Comparison of ENCODE assay signal across 1 cellular context in the genomic region with DNA sequence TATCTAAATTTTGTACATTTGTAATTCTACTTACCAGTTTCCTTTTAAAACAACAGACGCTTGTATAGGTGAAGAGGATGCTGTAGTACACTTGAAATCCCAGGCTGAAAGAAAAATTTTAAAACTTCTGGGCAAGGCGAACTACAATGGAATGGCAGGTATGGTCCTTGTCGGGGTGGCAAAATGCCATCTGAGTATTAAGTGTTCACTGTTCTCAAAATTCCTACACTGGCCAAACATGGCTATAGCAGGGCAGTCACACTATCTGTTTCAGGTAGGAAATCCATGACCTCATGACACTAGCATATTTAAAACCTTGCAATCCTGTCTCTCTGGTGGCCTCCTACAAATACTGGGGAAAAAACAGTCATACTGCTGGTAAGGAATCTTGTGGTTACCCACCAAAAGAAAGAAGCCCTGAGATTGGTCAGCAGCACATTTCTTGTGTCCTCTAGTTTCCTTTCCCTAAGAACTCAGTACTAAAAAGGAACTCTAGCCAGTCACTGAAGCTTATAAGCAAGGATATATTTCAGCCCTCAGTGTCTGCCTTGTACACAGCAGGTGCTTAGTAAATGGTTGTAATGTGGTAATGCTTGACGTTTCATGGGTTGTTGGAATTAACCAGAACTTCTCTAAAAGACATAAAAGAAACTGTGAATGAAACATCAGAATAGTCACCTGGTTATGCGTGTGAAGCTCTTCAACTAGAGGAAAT.
TF ChIP-seq lines count a peak whose summit lies in the region.

No MANE protein-coding gene starts in this region.

TF ChIP-seq in GM12878, 131 proteins besides CTCF, POLR2A, EP300 and RAD21:
- 0 out of 4 replicates have a peak, but pooled peaks of 1 of the 2 experiments have one; percentile 21 for TF ChIP-seq ETV6 (conservative IDR thresholded peaks at IDR 0.05 in 1 of 2, IDR thresholded peaks at IDR 0.05 in 1 of 2; ENCODE audit: borderline replicate concordance in 1 of 2, low read depth in 1 of 2)
- TF ChIP-seq POLR2AphosphoS5 (IDR thresholded peaks at IDR 0.05; ENCODE audit: low read length) = no peak
- TF ChIP-seq SMARCA5 (IDR thresholded peaks at IDR 0.05) = no peak
- TF ChIP-seq, protein P1, sequence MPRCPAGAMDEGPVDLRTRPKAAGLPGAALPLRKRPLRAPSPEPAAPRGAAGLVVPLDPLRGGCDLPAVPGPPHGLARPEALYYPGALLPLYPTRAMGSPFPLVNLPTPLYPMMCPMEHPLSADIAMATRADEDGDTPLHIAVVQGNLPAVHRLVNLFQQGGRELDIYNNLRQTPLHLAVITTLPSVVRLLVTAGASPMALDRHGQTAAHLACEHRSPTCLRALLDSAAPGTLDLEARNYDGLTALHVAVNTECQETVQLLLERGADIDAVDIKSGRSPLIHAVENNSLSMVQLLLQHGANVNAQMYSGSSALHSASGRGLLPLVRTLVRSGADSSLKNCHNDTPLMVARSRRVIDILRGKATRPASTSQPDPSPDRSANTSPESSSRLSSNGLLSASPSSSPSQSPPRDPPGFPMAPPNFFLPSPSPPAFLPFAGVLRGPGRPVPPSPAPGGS (IDR thresholded peaks at IDR 0.05; ENCODE audit: borderline replicate concordance, insufficient read depth, low read depth, low read length, poor library complexity, severe bottlenecking) = no peak
- TF ChIP-seq SUZ12 (IDR thresholded peaks at IDR 0.05; ENCODE audit: unreplicated experiment) = no peak
- peak; percentile 61 for TF ChIP-seq RAD51 (IDR thresholded peaks at IDR 0.05)
- TF ChIP-seq HDGF (IDR thresholded peaks at IDR 0.05) = no peak
- TF ChIP-seq ATF7 (IDR thresholded peaks at IDR 0.05; ENCODE audit: low read depth) = peak; percentile 68
- 0 out of 2 replicates have a peak, but pooled peaks have one; percentile 31 for TF ChIP-seq CHD2 (IDR thresholded peaks at IDR 0.05; ENCODE audit: borderline replicate concordance, low read depth, low read length)
- TF ChIP-seq, protein P2, sequence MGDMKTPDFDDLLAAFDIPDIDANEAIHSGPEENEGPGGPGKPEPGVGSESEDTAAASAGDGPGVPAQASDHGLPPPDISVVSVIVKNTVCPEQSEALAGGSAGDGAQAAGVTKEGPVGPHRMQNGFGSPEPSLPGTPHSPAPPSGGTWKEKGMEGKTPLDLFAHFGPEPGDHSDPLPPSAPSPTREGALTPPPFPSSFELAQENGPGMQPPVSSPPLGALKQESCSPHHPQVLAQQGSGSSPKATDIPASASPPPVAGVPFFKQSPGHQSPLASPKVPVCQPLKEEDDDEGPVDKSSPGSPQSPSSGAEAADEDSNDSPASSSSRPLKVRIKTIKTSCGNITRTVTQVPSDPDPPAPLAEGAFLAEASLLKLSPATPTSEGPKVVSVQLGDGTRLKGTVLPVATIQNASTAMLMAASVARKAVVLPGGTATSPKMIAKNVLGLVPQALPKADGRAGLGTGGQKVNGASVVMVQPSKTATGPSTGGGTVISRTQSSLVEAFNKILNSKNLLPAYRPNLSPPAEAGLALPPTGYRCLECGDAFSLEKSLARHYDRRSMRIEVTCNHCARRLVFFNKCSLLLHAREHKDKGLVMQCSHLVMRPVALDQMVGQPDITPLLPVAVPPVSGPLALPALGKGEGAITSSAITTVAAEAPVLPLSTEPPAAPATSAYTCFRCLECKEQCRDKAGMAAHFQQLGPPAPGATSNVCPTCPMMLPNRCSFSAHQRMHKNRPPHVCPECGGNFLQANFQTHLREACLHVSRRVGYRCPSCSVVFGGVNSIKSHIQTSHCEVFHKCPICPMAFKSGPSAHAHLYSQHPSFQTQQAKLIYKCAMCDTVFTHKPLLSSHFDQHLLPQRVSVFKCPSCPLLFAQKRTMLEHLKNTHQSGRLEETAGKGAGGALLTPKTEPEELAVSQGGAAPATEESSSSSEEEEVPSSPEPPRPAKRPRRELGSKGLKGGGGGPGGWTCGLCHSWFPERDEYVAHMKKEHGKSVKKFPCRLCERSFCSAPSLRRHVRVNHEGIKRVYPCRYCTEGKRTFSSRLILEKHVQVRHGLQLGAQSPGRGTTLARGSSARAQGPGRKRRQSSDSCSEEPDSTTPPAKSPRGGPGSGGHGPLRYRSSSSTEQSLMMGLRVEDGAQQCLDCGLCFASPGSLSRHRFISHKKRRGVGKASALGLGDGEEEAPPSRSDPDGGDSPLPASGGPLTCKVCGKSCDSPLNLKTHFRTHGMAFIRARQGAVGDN (IDR thresholded peaks at IDR 0.05) = peak; percentile 48; the same call in 1 of the 2 replicates
- TF ChIP-seq TCF12 (IDR thresholded peaks at IDR 0.05; ENCODE audit: low read depth, low read length) = 0 out of 2 replicates have a peak, but pooled peaks have one; percentile 7
- no peak for TF ChIP-seq SRF (IDR thresholded peaks at IDR 0.05; ENCODE audit: low read depth in 2 of 2, low read length in 2 of 2)
- TF ChIP-seq RUNX3 (IDR thresholded peaks at IDR 0.05; ENCODE audit: low read length) = peak; percentile 30
- TF ChIP-seq, protein P3, sequence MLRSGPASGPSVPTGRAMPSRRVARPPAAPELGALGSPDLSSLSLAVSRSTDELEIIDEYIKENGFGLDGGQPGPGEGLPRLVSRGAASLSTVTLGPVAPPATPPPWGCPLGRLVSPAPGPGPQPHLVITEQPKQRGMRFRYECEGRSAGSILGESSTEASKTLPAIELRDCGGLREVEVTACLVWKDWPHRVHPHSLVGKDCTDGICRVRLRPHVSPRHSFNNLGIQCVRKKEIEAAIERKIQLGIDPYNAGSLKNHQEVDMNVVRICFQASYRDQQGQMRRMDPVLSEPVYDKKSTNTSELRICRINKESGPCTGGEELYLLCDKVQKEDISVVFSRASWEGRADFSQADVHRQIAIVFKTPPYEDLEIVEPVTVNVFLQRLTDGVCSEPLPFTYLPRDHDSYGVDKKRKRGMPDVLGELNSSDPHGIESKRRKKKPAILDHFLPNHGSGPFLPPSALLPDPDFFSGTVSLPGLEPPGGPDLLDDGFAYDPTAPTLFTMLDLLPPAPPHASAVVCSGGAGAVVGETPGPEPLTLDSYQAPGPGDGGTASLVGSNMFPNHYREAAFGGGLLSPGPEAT (IDR thresholded peaks at IDR 0.05; ENCODE audit: low read depth) = peak; percentile 45; the same call in 1 of the 2 replicates
- TF ChIP-seq SPI1 (IDR thresholded peaks at IDR 0.05; ENCODE audit: borderline replicate concordance, insufficient read depth, low read depth, low read length) = 0 out of 2 replicates have a peak, but pooled peaks have one; percentile 7
- TF ChIP-seq MTA2 (IDR thresholded peaks at IDR 0.05; ENCODE audit: low read depth) = peak; percentile 44; the same call in 1 of the 2 replicates
- peak; percentile 35 for TF ChIP-seq SMAD1 (IDR thresholded peaks at IDR 0.05; ENCODE audit: low read depth, partially characterized antibody)
- peak; percentile 27; the same call in 1 of the 2 replicates for TF ChIP-seq BACH1 (IDR thresholded peaks at IDR 0.05; ENCODE audit: borderline replicate concordance)
- TF ChIP-seq, protein P4, sequence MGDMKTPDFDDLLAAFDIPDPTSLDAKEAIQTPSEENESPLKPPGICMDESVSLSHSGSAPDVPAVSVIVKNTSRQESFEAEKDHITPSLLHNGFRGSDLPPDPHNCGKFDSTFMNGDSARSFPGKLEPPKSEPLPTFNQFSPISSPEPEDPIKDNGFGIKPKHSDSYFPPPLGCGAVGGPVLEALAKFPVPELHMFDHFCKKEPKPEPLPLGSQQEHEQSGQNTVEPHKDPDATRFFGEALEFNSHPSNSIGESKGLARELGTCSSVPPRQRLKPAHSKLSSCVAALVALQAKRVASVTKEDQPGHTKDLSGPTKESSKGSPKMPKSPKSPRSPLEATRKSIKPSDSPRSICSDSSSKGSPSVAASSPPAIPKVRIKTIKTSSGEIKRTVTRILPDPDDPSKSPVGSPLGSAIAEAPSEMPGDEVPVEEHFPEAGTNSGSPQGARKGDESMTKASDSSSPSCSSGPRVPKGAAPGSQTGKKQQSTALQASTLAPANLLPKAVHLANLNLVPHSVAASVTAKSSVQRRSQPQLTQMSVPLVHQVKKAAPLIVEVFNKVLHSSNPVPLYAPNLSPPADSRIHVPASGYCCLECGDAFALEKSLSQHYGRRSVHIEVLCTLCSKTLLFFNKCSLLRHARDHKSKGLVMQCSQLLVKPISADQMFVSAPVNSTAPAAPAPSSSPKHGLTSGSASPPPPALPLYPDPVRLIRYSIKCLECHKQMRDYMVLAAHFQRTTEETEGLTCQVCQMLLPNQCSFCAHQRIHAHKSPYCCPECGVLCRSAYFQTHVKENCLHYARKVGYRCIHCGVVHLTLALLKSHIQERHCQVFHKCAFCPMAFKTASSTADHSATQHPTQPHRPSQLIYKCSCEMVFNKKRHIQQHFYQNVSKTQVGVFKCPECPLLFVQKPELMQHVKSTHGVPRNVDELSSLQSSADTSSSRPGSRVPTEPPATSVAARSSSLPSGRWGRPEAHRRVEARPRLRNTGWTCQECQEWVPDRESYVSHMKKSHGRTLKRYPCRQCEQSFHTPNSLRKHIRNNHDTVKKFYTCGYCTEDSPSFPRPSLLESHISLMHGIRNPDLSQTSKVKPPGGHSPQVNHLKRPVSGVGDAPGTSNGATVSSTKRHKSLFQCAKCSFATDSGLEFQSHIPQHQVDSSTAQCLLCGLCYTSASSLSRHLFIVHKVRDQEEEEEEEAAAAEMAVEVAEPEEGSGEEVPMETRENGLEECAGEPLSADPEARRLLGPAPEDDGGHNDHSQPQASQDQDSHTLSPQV (IDR thresholded peaks at IDR 0.05) = peak; percentile 57; the same call in 1 of the 2 replicates
- no peak for TF ChIP-seq MYC (IDR thresholded peaks at IDR 0.05; ENCODE audit: insufficient read depth, insufficient read length, insufficient replicate concordance, low read length, severe bottlenecking)
- TF ChIP-seq IKZF1 (conservative IDR thresholded peaks at IDR 0.05) = peak; percentile 49; the same call in 1 of the 2 replicates
- peak; percentile 62 to 75 for TF ChIP-seq IKZF2 (IDR thresholded peaks at IDR 0.05)
TF ChIP-seq in GM12878: peak in this region for 15.
